In genomic region chr6:39086294-39086693, GRCh38 we compare ENCODE assay signal across 15 cellular contexts. TPM values are rescaled to one million over a fixed set of nuclear protein-coding genes. Genes with fewer than 3 reads are reported as not detected.
DNase-seq lines count a peak whose midpoint lies in the region; ATAC-seq, FAIRE-seq and TF ChIP-seq lines count a peak whose summit lies in the region.
"Had no signal": no experiment of that assay in that cellular context is flagged by ENCODE, and none has a peak within 500 bp of the region (broad histone marks: within the 10 kb centered on the region; RNA-seq: fewer than 3 reads in every experiment).

No MANE protein-coding gene starts in this region.

- no peaks in the 10 kb centered on the region for H3K79me2 ChIP-seq in H1 (ENCODE audit: control insufficient read depth in 1 of 2, insufficient read depth in 2 of 2, low read length in 2 of 2)

- TF ChIP-seq CTCF in H1 (IDR thresholded peaks at IDR 0.05; ENCODE audit: control extremely low read depth in 1 of 3, insufficient read depth in 1 of 3, low read depth in 1 of 3, low read length in 3 of 3) (no peak), transverse colon (IDR thresholded peaks at IDR 0.05) (no peak)

- no peak overlapping the region for H3K4ac ChIP-seq in H1 (replicated peaks; ENCODE audit: insufficient read length, low read depth, low read length)

- H3K56ac ChIP-seq in H1 (replicated peaks; ENCODE audit: insufficient read length, low read depth, low read length) = no peak overlapping the region

- intact Hi-C loops in transverse colon (cut with DNase I; ENCODE audit: low total_unique reads) = no loop called here

- H2BK12ac ChIP-seq in H1 (ENCODE audit: low read depth, low read length) = peak overlapping the region; percentile 43; the same call in 1 of the 2 replicates

- H2BK5ac ChIP-seq in H1 (ENCODE audit: low read depth, low read length) = no peak overlapping the region

- no peaks in the 10 kb centered on the region for H4K20me1 ChIP-seq in H1 (replicated peaks in 1 of 2; ENCODE audit: control insufficient read depth in 1 of 2, insufficient read depth in 2 of 2, low read length in 2 of 2)

- no peak for TF ChIP-seq RAD21 in H1 (IDR thresholded peaks at IDR 0.05 in 1 of 2, conservative IDR thresholded peaks at IDR 0.05 in 1 of 2; ENCODE audit: low read depth in 2 of 2, low read length in 2 of 2)

- H3K23ac ChIP-seq in H1 (ENCODE audit: insufficient read length) = no peak overlapping the region

- H2BK120ac ChIP-seq in H1 (replicated peaks; ENCODE audit: low read depth, low read length) = no peak overlapping the region

- in situ Hi-C loops in transverse colon (cut with MboI; ENCODE audit: low pct_ligation_motif_present in 1 of 4, low pct_unique_long_range_greater_than_20kb in 1 of 4, low sequenced_read_pairs in 3 of 4) = no loop called here

- H2BK20ac ChIP-seq in H1 (ENCODE audit: low read length) = 0 out of 2 replicates have a peak overlapping the region, but pooled peaks have one; percentile 48

- no peak for TF ChIP-seq POLR2A in H1 (IDR thresholded peaks at IDR 0.05; ENCODE audit: control extremely low read depth in 1 of 2, low read depth in 2 of 2, low read length in 2 of 2)
- TF ChIP-seq POLR2A in transverse colon (IDR thresholded peaks at IDR 0.05) = no peak

- H3K9ac ChIP-seq in H1 (replicated peaks in 1 of 4; ENCODE audit: extremely low read depth in 1 of 4, low read depth in 3 of 4, low read length in 3 of 4) = no peak overlapping the region

- H2AK5ac ChIP-seq in H1 (ENCODE audit: low read depth, low read length) = no peak overlapping the region

- no peaks in the 10 kb centered on the region for H3K79me1 ChIP-seq in H1 (ENCODE audit: low read depth, low read length)

- H3K27ac ChIP-seq in H1 (ENCODE audit: low read depth, low read length) = no peak overlapping the region
- H3K27ac ChIP-seq in transverse colon = no peak overlapping the region
- H3K27ac ChIP-seq: 22Rv1, upper lobe of right lung had no signal

- H4K5ac ChIP-seq in H1 (ENCODE audit: insufficient read length, low read depth, low read length) = no peak overlapping the region

- TF ChIP-seq EP300 in H1 (IDR thresholded peaks at IDR 0.05; ENCODE audit: borderline replicate concordance in 1 of 2, low read depth in 2 of 2, low read length in 2 of 2) = no peak
- no peak for TF ChIP-seq EP300 in transverse colon (IDR thresholded peaks at IDR 0.05; ENCODE audit: low read depth)

- no peak overlapping the region for H4K91ac ChIP-seq in H1 (replicated peaks; ENCODE audit: insufficient read length, low read length)

- H3K4me3 ChIP-seq in H1 (ENCODE audit: extremely low read depth in 1 of 4, insufficient read depth in 2 of 4, low read depth in 3 of 4, low read length in 4 of 4) (no peak overlapping the region), transverse colon (no peak overlapping the region)
- H3K4me3 ChIP-seq: upper lobe of right lung had no signal

- 91% methylated on average over 7 of the region's 7 CpGs; no CpG with 5 or more reads in 1 of the 2 experiments for WGBS in H1 (ENCODE audit: extremely low coverage in 1 of 2, insufficient coverage in 1 of 2, insufficient read length in 1 of 2, insufficient replicate concordance in 2 of 2, low coverage in 1 of 2, low lambda C conversion rate in 2 of 2, missing lambda C conversion rate in 1 of 2), 2 experiments
- 52% methylated on average over 7 of the region's 7 CpGs; no CpG with 5 or more reads in 1 of the 2 donors for WGBS in transverse colon (ENCODE audit: low coverage in 1 of 2), 2 donors

- H2BK15ac ChIP-seq in H1 (ENCODE audit: low read length) = no peak overlapping the region

- no peak overlapping the region for H3K4me2 ChIP-seq in H1 (ENCODE audit: insufficient read depth in 1 of 2, low read depth in 2 of 2, low read length in 2 of 2)

- peaks cover 6 to 29% (median 14%) of the 10 kb centered on the region in 4 experiments for H3K4me1 ChIP-seq in H1 (replicated peaks in 1 of 4; ENCODE audit: control insufficient read depth in 3 of 4, insufficient read depth in 4 of 4, low read length in 3 of 4)
- H3K4me1 ChIP-seq in transverse colon = peaks cover 0 to 4% (median 0%) of the 10 kb centered on the region in 4 donors
- H3K4me1 ChIP-seq: upper lobe of right lung had no signal

- no peak overlapping the region for H3K18ac ChIP-seq in H1 (ENCODE audit: extremely low read depth, low read length)

- no peaks in the 10 kb centered on the region; the same call in 1 of the 2 replicates for H3K23me2 ChIP-seq in H1 (ENCODE audit: low read depth, low read length)

- POLR2A ChIA-PET in H1 (lab: Charles Lee; ENCODE audit: partially characterized antibody) = no interaction called here

- DNase-seq in DMS79 treated with DMSO at 0.1 percent for 48 hours (lab: John Stamatoyannopoulos, UW) (peak; percentile 13), DMS79 (lab: John Stamatoyannopoulos, UW) (no peak), H1 (ENCODE audit: low read depth in 1 of 2, low spot score in 2 of 2) (no peak), kidney glomerular epithelial cell (lab: John Stamatoyannopoulos, UW) (no peak), cerebellum (ENCODE audit: low spot score) (no peak), transverse colon (no peak)
- DNase-seq: DMS53, GOT3, NCI-H524 treated with DMSO at 0.1 percent for 48 hours, T-helper 9 cell, upper lobe of right lung had no signal

- H3K36me3 ChIP-seq in H1 (ENCODE audit: control insufficient read depth in 2 of 4, insufficient read depth in 4 of 4, low read length in 3 of 4) = no peaks in the 10 kb centered on the region
- no peaks in the 10 kb centered on the region for H3K36me3 ChIP-seq in transverse colon
- H3K36me3 ChIP-seq: upper lobe of right lung had no signal

- FAIRE-seq in H1 (lab: Jason Lieb, UNC) = no peak
- FAIRE-seq: HepG2 had no signal

- no peak overlapping the region for H4K8ac ChIP-seq in H1 (ENCODE audit: extremely low read depth, insufficient read depth, low read length)

- ATAC-seq in GM19395 (IDR thresholded peaks at IDR 0.05; ENCODE audit: unreplicated experiment) (peak; percentile 84), HG03175 (IDR thresholded peaks at IDR 0.05; ENCODE audit: unreplicated experiment) (peak; percentile 80)
- ATAC-seq: HepG2, upper lobe of right lung had no signal

- CTCF ChIA-PET in H1 (lab: Charles Lee; ENCODE audit: partially characterized antibody) = interaction anchor here (0.7 to 12.5 kb wide), 15 partner anchors 10 to 220 kb away, joined by 3 to 153 read pairs (median 4); no protein-coding TSS in a partner anchor

- H3K27me3 ChIP-seq in H1 (replicated peaks in 1 of 4; ENCODE audit: control insufficient read depth in 3 of 4, extremely low read depth in 1 of 4, insufficient read depth in 3 of 4, low read length in 3 of 4) = no peaks in the 10 kb centered on the region
- H3K27me3 ChIP-seq in transverse colon = peaks cover 9% of the 10 kb centered on the region
- H3K27me3 ChIP-seq: upper lobe of right lung had no signal

- no peak overlapping the region for H2AFZ ChIP-seq in H1 (ENCODE audit: low read length)

- no peak overlapping the region for H3K14ac ChIP-seq in H1 (ENCODE audit: insufficient read length)

- H3K9me3 ChIP-seq in H1 (ENCODE audit: insufficient read depth in 2 of 2, low read depth in 1 of 2, low read length in 1 of 2) (no peaks in the 10 kb centered on the region), transverse colon (no peaks in the 10 kb centered on the region)
- H3K9me3 ChIP-seq: upper lobe of right lung had no signal

TF ChIP-seq in H1, 55 proteins besides CTCF, POLR2A, EP300 and RAD21:
- TF ChIP-seq CBX5 (IDR thresholded peaks at IDR 0.05; ENCODE audit: low read depth, low read length) = no peak
- no peak for TF ChIP-seq SRF (IDR thresholded peaks at IDR 0.05; ENCODE audit: low read depth, low read length)
- no peak for TF ChIP-seq FOSL1 (IDR thresholded peaks at IDR 0.05; ENCODE audit: insufficient read depth, low read depth, low read length)
- no peak for TF ChIP-seq HDAC2 (IDR thresholded peaks at IDR 0.05; ENCODE audit: borderline replicate concordance in 1 of 2, low read depth in 2 of 2, low read length in 2 of 2)
- TF ChIP-seq POLR2AphosphoS5 (IDR thresholded peaks at IDR 0.05; ENCODE audit: low read depth, low read length) = no peak
- no peak for TF ChIP-seq ZNF274 (IDR thresholded peaks at IDR 0.05; ENCODE audit: borderline replicate concordance, extremely low read depth, low read length)
- no peak for TF ChIP-seq RBBP5 (IDR thresholded peaks at IDR 0.05; ENCODE audit: borderline replicate concordance, low read depth, low read length)

RNA-seq across cellular contexts. Expression of gene SAYSD1, which starts 28.7 kb away (rescaled TPM):
- total RNA-seq in H1 (2021; fragmentation: NEBNext Ultra II Directional; extraction: Animal tissue kit (Norgen Biotek cat#: 25700)) = 7.9 and 8.0 TPM in 2 replicates
- polyA plus RNA-seq in H1 (2011; rRNA removed) = 5.8 and 6.7 TPM in 2 replicates
- polyA plus RNA-seq in H1 (2011; cell fraction: cytosol; rRNA removed) = 6.7 TPM
- 3.5 TPM for polyA plus RNA-seq in H1 (2011; cell fraction: nucleus; rRNA removed)
- 5.5 to 6.8 TPM (median 6.2 TPM) in 4 replicates for polyA plus RNA-seq in H1 (2012, experiment 1 of 2)
- 4.3 TPM for polyA plus RNA-seq in H1 (2012, experiment 2 of 2)
- polyA plus RNA-seq in H1 (2013, experiment 1 of 2) = 7.8 TPM
- polyA plus RNA-seq in H1 (2013, experiment 2 of 2) = 7.8 TPM
- 6.1 and 6.6 TPM in 2 replicates for polyA minus RNA-seq in H1 (2011; rRNA and poly(A)+ RNA removed)
- polyA minus RNA-seq in H1 (2011; cell fraction: cytosol; rRNA and poly(A)+ RNA removed) = 5.6 TPM
- 7.7 TPM for polyA minus RNA-seq in H1 (2011; cell fraction: nucleus; rRNA and poly(A)+ RNA removed)
- total RNA-seq in cerebellum (20.8 TPM), transverse colon (10 to 100 TPM in 3 of 4 donors, 1 to 10 TPM in 1; 2.2 to 30.7 (median 21.1) TPM)

RNA-seq across cellular contexts. Expression of gene GLP1R, which starts 37.7 kb away (rescaled TPM):
- 2.6 and 3.0 TPM in 2 replicates for total RNA-seq in H1 (2021; fragmentation: NEBNext Ultra II Directional; extraction: Animal tissue kit (Norgen Biotek cat#: 25700))
- polyA plus RNA-seq in H1 (2011; rRNA removed) = 2.7 TPM in 2 replicates
- polyA plus RNA-seq in H1 (2011; cell fraction: cytosol; rRNA removed) = 3.2 TPM
- 7.3 TPM for polyA plus RNA-seq in H1 (2011; cell fraction: nucleus; rRNA removed)
- 1.9 to 2.3 TPM (median 2.2 TPM) in 4 replicates for polyA plus RNA-seq in H1 (2012, experiment 1 of 2)
- 0.79 TPM for polyA plus RNA-seq in H1 (2012, experiment 2 of 2)
- polyA plus RNA-seq in H1 (2013, experiment 1 of 2) = 1.9 TPM
- 2.1 TPM for polyA plus RNA-seq in H1 (2013, experiment 2 of 2)
- polyA minus RNA-seq in H1 (2011; rRNA and poly(A)+ RNA removed) = 5.1 and 6.2 TPM in 2 replicates
- polyA minus RNA-seq in H1 (2011; cell fraction: cytosol; rRNA and poly(A)+ RNA removed) = 1.5 TPM
- polyA minus RNA-seq in H1 (2011; cell fraction: nucleus; rRNA and poly(A)+ RNA removed) = 3.6 TPM
- total RNA-seq in cerebellum (0.82 TPM), transverse colon (not detected)
- total RNA-seq: HepG2, upper lobe of right lung had no signal
- polyA plus RNA-seq: HepG2 had no signal
